Comparison of ENCODE assay signal across 12 cellular contexts in the genomic region with DNA sequence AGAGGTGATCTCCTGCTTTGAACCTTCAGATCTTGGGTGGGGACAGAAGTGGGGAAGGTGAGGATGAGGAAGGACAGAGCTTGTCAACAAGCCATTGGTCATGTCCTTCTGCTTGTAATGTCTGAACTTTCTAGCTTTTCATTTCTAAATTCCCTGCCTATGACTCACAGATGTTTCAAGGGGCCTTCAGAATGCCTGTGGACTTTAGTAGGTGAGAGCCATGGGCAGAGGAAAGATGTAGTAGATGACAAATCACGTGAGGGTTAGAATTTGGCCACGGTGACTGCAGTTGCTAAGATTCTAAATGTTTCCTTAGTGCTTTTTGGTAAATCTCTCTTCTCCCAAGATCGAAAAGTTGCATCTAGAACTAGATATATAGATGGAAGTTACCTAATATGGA. TPM values are rescaled to one million over a fixed set of nuclear protein-coding genes. Genes with fewer than 3 reads are reported as not detected.
DNase-seq lines count a peak whose midpoint lies in the region; TF ChIP-seq lines count a peak whose summit lies in the region.
"Had no signal": no experiment of that assay in that cellular context is flagged by ENCODE, and none has a peak within 500 bp of the region (broad histone marks: within the 10 kb centered on the region; RNA-seq: fewer than 3 reads in every experiment).

No MANE protein-coding gene starts in this region.

- H3K9me2 ChIP-seq in SK-N-SH, result no peaks in the 10 kb centered on the region

- no peak for TF ChIP-seq RAD21 in SK-N-SH (IDR thresholded peaks at IDR 0.05; ENCODE audit: low read length)

- H3K4me2 ChIP-seq in SK-N-SH, result no peak overlapping the region

- POLR2A ChIA-PET in SK-N-SH (lab: Yijun Ruan, JAX), result no interaction called here

- no peak for TF ChIP-seq EP300 in SK-N-SH (IDR thresholded peaks at IDR 0.05; ENCODE audit: borderline replicate concordance in 1 of 2, low read depth in 1 of 2, low read length in 1 of 2)

- no peak overlapping the region for H3K27ac ChIP-seq in SK-N-SH (ENCODE audit: low read depth in 2 of 2, low read length in 1 of 2)

- no peaks in the 10 kb centered on the region for H3K9me3 ChIP-seq in SK-N-SH
- H3K9me3 ChIP-seq: adrenal gland, mucosa of descending colon had no signal

- H3K4me1 ChIP-seq in SK-N-SH (ENCODE audit: control insufficient read depth in 1 of 2, insufficient read depth in 2 of 2, low read depth in 1 of 2, low read length in 1 of 2), result no peaks in the 10 kb centered on the region
- H3K4me1 ChIP-seq: adrenal gland had no signal

- no peaks in the 10 kb centered on the region for H3K79me2 ChIP-seq in SK-N-SH (ENCODE audit: insufficient read depth)

- DNase-seq in A172 (ENCODE audit: low spot score) (peak; percentile 38), HCEC 1CT (peak; percentile 46), SK-N-SH (no peak), fibroblast of pulmonary artery (ENCODE audit: low read depth) (peak; percentile 48), NCI-H1436 (lab: John Stamatoyannopoulos, UW) (no peak), Kasumi-1 (lab: John Stamatoyannopoulos, UW) (no peak), NCI-H82 treated with DMSO at 0.1 percent for 48 hours (lab: John Stamatoyannopoulos, UW; ENCODE audit: unreplicated experiment) (no peak)
- no peak for DNase-seq in activated CD4-positive, alpha-beta T cell treated with anti-CD3 and anti-CD28 coated beads, Interleukin-2, amount 50 U/mL, for 4 hours
- DNase-seq: activated T-cell treated with anti-CD3 and anti-CD28 coated beads, Interleukin-2, amount 50 U/mL, for 48 hours; mucosa of descending colon; stimulated activated CD4-positive, alpha-beta T cell treated with anti-CD3 and anti-CD28 coated beads, Interleukin-12 subunit alpha, Interleukin-12 subunit beta, amount 100 ng/mL, for 4 hours had no signal

- no peaks in the 10 kb centered on the region for H3F3A ChIP-seq in SK-N-SH (replicated peaks; ENCODE audit: insufficient read depth)

- no peaks in the 10 kb centered on the region for H3K36me3 ChIP-seq in SK-N-SH (replicated peaks in 1 of 2; ENCODE audit: control insufficient read depth in 1 of 2, insufficient read depth in 2 of 2, low read length in 1 of 2)
- H3K36me3 ChIP-seq: adrenal gland had no signal

- H2AFZ ChIP-seq in SK-N-SH (ENCODE audit: low read depth), result peak overlapping the region; percentile 52; the same call in 1 of the 2 replicates

- no peaks in the 10 kb centered on the region for H3K27me3 ChIP-seq in SK-N-SH (ENCODE audit: insufficient read depth)
- H3K27me3 ChIP-seq: adrenal gland had no signal

- H4K20me1 ChIP-seq in SK-N-SH (ENCODE audit: insufficient read depth), result no peaks in the 10 kb centered on the region

- H3K9ac ChIP-seq in SK-N-SH, result no peak overlapping the region

- CTCF ChIA-PET in SK-N-SH (lab: Yijun Ruan, JAX), result interaction anchor here (1.8 kb wide), 1 partner anchor 29 kb away, joined by 8 read pairs; no protein-coding TSS in a partner anchor

- TF ChIP-seq CTCF in SK-N-SH (IDR thresholded peaks at IDR 0.05) (no peak), fibroblast of pulmonary artery (IDR thresholded peaks at IDR 0.05; ENCODE audit: low read length, missing control alignments) (no peak)

- no peak overlapping the region for H3K4me3 ChIP-seq in SK-N-SH (ENCODE audit: low read depth in 2 of 2, low read length in 1 of 2)
- H3K4me3 ChIP-seq in fibroblast of pulmonary artery (replicated peaks; ENCODE audit: low read depth, low read length), result no peak overlapping the region
- H3K4me3 ChIP-seq: adrenal gland, mucosa of descending colon had no signal

- WGBS in SK-N-SH (ENCODE audit: low lambda C conversion rate), result 50% methylated on average over 3 of the region's 3 CpGs

TF ChIP-seq in SK-N-SH, 30 proteins besides CTCF, POLR2A, EP300 and RAD21:
- TF ChIP-seq JUND (IDR thresholded peaks at IDR 0.05) (peak; percentile 37; the same call in 1 of the 2 replicates), FOXM1 (IDR thresholded peaks at IDR 0.05; ENCODE audit: low read depth) (no peak), TAF1 (IDR thresholded peaks at IDR 0.05; ENCODE audit: borderline replicate concordance, low read depth, low read length) (no peak), TEAD4 (IDR thresholded peaks at IDR 0.05; ENCODE audit: borderline replicate concordance, insufficient read depth) (0 out of 2 replicates have a peak, but pooled peaks have one; percentile 15), POLR2AphosphoS5 (IDR thresholded peaks at IDR 0.05; ENCODE audit: low read depth, low read length) (no peak), FOSL2 (IDR thresholded peaks at IDR 0.05; ENCODE audit: borderline replicate concordance, low read depth) (peak; percentile 57), TCF12 (IDR thresholded peaks at IDR 0.05) (0 out of 2 replicates have a peak, but pooled peaks have one; percentile 15)
- TF ChIP-seq, protein P1, sequence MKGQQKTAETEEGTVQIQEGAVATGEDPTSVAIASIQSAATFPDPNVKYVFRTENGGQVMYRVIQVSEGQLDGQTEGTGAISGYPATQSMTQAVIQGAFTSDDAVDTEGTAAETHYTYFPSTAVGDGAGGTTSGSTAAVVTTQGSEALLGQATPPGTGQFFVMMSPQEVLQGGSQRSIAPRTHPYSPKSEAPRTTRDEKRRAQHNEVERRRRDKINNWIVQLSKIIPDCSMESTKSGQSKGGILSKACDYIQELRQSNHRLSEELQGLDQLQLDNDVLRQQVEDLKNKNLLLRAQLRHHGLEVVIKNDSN (IDR thresholded peaks at IDR 0.05; ENCODE audit: borderline replicate concordance, low read depth), result peak; percentile 56; the same call in 1 of the 2 replicates

RNA-seq across cellular contexts. Expression of a gene that starts 18.7 kb away (rescaled TPM):
- 19.6 and 20.6 TPM in 2 replicates for total RNA-seq in A172 (2014; rRNA removed; shearing (Covaris generic))
- 12.6 and 16.2 TPM in 2 replicates for polyA plus RNA-seq in SK-N-SH (2012; rRNA removed)
- polyA plus RNA-seq in SK-N-SH (2012; cell fraction: cytosol; rRNA removed), result 20.2 and 20.7 TPM in 2 replicates
- 4.0 and 6.7 TPM in 2 replicates for polyA plus RNA-seq in SK-N-SH (2012; cell fraction: nucleus; rRNA removed)

RNA-seq across cellular contexts. Expression of a gene that starts 30.3 kb away (rescaled TPM):
- total RNA-seq in A172 (2014; rRNA removed; shearing (Covaris generic)), result 4.9 and 5.5 TPM in 2 replicates
- 7.1 and 8.5 TPM in 2 replicates for polyA plus RNA-seq in SK-N-SH (2012; rRNA removed)
- polyA plus RNA-seq in SK-N-SH (2012; cell fraction: cytosol; rRNA removed), result 8.6 and 9.8 TPM in 2 replicates
- 5.0 and 7.1 TPM in 2 replicates for polyA plus RNA-seq in SK-N-SH (2012; cell fraction: nucleus; rRNA removed)

Comparison
In these comparisons a context has a peak if more than half of its experiments do, and no peak if none do; other contexts are left out.
1. DNase-seq: peak in A172 (single experiment), HCEC 1CT (single experiment) and fibroblast of pulmonary artery (single experiment); none in SK-N-SH (single experiment), NCI-H1436 (single experiment), activated CD4-positive, alpha-beta T cell treated with anti-CD3 and anti-CD28 coated beads, Interleukin-2, amount 50 U/mL, for 4 hours (0 of 2), Kasumi-1 (0 of 2) and NCI-H82 treated with DMSO at 0.1 percent for 48 hours (single experiment).